Comparison of ENCODE assay signal across 11 cellular contexts in the genomic region with DNA sequence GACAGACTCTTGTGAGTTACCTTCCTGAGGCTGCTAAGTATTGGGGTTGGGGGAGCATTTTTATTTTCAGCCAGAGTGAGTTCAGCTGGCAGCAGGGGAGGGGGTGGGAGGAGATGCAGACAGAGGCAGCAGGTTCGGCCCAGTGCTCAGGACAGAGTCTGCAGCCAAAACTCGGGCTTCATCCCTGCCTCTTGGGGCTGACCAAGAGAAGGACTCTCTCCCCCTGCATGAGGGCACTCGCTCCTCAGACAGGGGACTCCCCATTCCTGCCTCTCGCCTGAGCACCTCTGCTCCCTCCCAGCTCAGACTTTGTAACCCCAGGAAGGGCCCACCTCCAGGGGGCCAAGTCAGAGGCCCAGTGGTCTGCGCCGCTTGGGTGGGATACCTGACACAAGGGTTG. TPM values are rescaled to one million over a fixed set of nuclear protein-coding genes. Genes with fewer than 3 reads are reported as not detected.
DNase-seq lines count a peak whose midpoint lies in the region; ATAC-seq and TF ChIP-seq lines count a peak whose summit lies in the region.
"Had no signal": no experiment of that assay in that cellular context is flagged by ENCODE, and none has a peak within 500 bp of the region (broad histone marks: within the 10 kb centered on the region; RNA-seq: fewer than 3 reads in every experiment).

No MANE protein-coding gene starts in this region.

- no peak for ATAC-seq in activated naive CD8-positive, alpha-beta T cell treated with anti-CD3 and anti-CD28 coated beads, Interleukin-2, amount 50 U/mL, for 24 hours
- ATAC-seq in natural killer cell treated with Interleukin-12 subunit alpha and Interleukin-12 subunit beta and Interleukin-15 and Interleukin-18, amount 100 ng/mL, for 72 hours = no peak
- ATAC-seq: mucosa of descending colon had no signal

- H3K9me2 ChIP-seq in GM23248 (ENCODE audit: insufficient read depth) = no peaks in the 10 kb centered on the region

- WGBS in GM23248 (ENCODE audit: low coverage in 1 of 2, low lambda C conversion rate in 2 of 2, missing lambda C conversion rate in 2 of 2), 2 experiments = 87 to 94% methylated on average over 6 of the region's 6 CpGs

- 0 out of 2 replicates have a peak, but pooled peaks cover 5% of the 10 kb centered on the region for H4K20me1 ChIP-seq in GM23248 (ENCODE audit: insufficient read depth)

- peaks cover 33% of the 10 kb centered on the region for H3K79me2 ChIP-seq in GM23248 (ENCODE audit: insufficient read depth)

- no peak for DNase-seq in Calu3
- DNase-seq in activated naive CD8-positive, alpha-beta T cell treated with anti-CD3 and anti-CD28 coated beads, Interleukin-2, amount 50 U/mL, for 24 hours = no peak
- DNase-seq in natural killer cell treated with Interleukin-12 subunit alpha and Interleukin-12 subunit beta and Interleukin-15 and Interleukin-18, amount 100 ng/mL, for 72 hours (ENCODE audit: low spot score) = no peak
- DNase-seq in GM23248 = no peak
- no peak for DNase-seq in COLO829 (ENCODE audit: low spot score)
- no peak for DNase-seq in CD1c-positive myeloid dendritic cell (ENCODE audit: extremely low spot score)
- DNase-seq in NCI-H1417 treated with DMSO at 0.1 percent for 48 hours (lab: John Stamatoyannopoulos, UW) = no peak
- DNase-seq: NCI-H446 treated with DMSO at 0.1 percent for 48 hours had no signal

- no peak overlapping the region for H3K4me3 ChIP-seq in GM23248
- H3K4me3 ChIP-seq: mucosa of descending colon had no signal

- intact Hi-C loops in Calu3 (cut with micrococcal nuclease; ENCODE audit: unreplicated experiment) = no loop called here

- no peaks in the 10 kb centered on the region for H3K27me3 ChIP-seq in GM23248 (replicated peaks; ENCODE audit: insufficient read depth)
- H3K27me3 ChIP-seq: SJSA1 had no signal

- TF ChIP-seq CTCF in 22Rv1 (IDR thresholded peaks at IDR 0.05) (no peak), Calu3 (IDR thresholded peaks at IDR 0.05; ENCODE audit: unreplicated experiment) (no peak)

- no peak overlapping the region for H3K4me2 ChIP-seq in GM23248 (ENCODE audit: unreplicated experiment)

- H3K9me3 Mint-ChIP-seq in Calu3 (ENCODE audit: low read depth, unreplicated experiment) = no peaks in the 10 kb centered on the region
- no peaks in the 10 kb centered on the region for H3K9me3 Mint-ChIP-seq in activated naive CD8-positive, alpha-beta T cell treated with anti-CD3 and anti-CD28 coated beads, Interleukin-2, amount 50 U/mL, for 24 hours
- no peaks in the 10 kb centered on the region for H3K9me3 Mint-ChIP-seq in natural killer cell treated with Interleukin-12 subunit alpha and Interleukin-12 subunit beta and Interleukin-15 and Interleukin-18, amount 100 ng/mL, for 72 hours

- H3K4me3 Mint-ChIP-seq in Calu3 (ENCODE audit: low read depth, unreplicated experiment) = peak overlapping the region; percentile 81
- peak overlapping the region; percentile 68 for H3K4me3 Mint-ChIP-seq in activated naive CD8-positive, alpha-beta T cell treated with anti-CD3 and anti-CD28 coated beads, Interleukin-2, amount 50 U/mL, for 24 hours
- H3K4me3 Mint-ChIP-seq in natural killer cell treated with Interleukin-12 subunit alpha and Interleukin-12 subunit beta and Interleukin-15 and Interleukin-18, amount 100 ng/mL, for 72 hours = peak overlapping the region; percentile 69

- in situ Hi-C loops in GM23248 (cut with MboI) = no loop called here

- H3K9me3 ChIP-seq in GM23248 (ENCODE audit: low read depth) = no peaks in the 10 kb centered on the region
- H3K9me3 ChIP-seq: mucosa of descending colon had no signal

- H3K9ac ChIP-seq in GM23248 = no peak overlapping the region

- BruUV-seq in Calu3 (replicated peaks; lab: Mats Ljungman, UMichigan) = no TSS peak

- H3K4me1 ChIP-seq in GM23248 (ENCODE audit: insufficient read depth) = peaks cover 19% of the 10 kb centered on the region

- H3K36me3 ChIP-seq in GM23248 (ENCODE audit: low read depth) = no peaks in the 10 kb centered on the region

- CTCF ChIA-PET in Calu3 (lab: Charles Lee) = no interaction called here

- no peak overlapping the region for H3K27ac Mint-ChIP-seq in Calu3 (ENCODE audit: unreplicated experiment)
- H3K27ac Mint-ChIP-seq in activated naive CD8-positive, alpha-beta T cell treated with anti-CD3 and anti-CD28 coated beads, Interleukin-2, amount 50 U/mL, for 24 hours = no peak overlapping the region
- H3K27ac Mint-ChIP-seq in natural killer cell treated with Interleukin-12 subunit alpha and Interleukin-12 subunit beta and Interleukin-15 and Interleukin-18, amount 100 ng/mL, for 72 hours = peak overlapping the region; percentile 47 to 56

- peaks cover 34% of the 10 kb centered on the region for H3K36me3 Mint-ChIP-seq in Calu3 (ENCODE audit: insufficient read depth, unreplicated experiment)
- no peaks in the 10 kb centered on the region for H3K36me3 Mint-ChIP-seq in activated naive CD8-positive, alpha-beta T cell treated with anti-CD3 and anti-CD28 coated beads, Interleukin-2, amount 50 U/mL, for 24 hours (ENCODE audit: low read depth)
- H3K36me3 Mint-ChIP-seq in natural killer cell treated with Interleukin-12 subunit alpha and Interleukin-12 subunit beta and Interleukin-15 and Interleukin-18, amount 100 ng/mL, for 72 hours = no peaks in the 10 kb centered on the region

- peaks cover 21% of the 10 kb centered on the region for H3F3A ChIP-seq in GM23248 (ENCODE audit: insufficient read depth)

- H3K27ac ChIP-seq in 22Rv1 (peak overlapping the region; percentile 98), GM23248 (no peak overlapping the region)
- H3K27ac ChIP-seq: SJSA1 had no signal

- peaks cover 40% of the 10 kb centered on the region for H3K4me1 Mint-ChIP-seq in Calu3 (ENCODE audit: low read depth, unreplicated experiment)
- peaks cover 29% of the 10 kb centered on the region for H3K4me1 Mint-ChIP-seq in activated naive CD8-positive, alpha-beta T cell treated with anti-CD3 and anti-CD28 coated beads, Interleukin-2, amount 50 U/mL, for 24 hours
- peaks cover 17 to 21% of the 10 kb centered on the region in 2 donors for H3K4me1 Mint-ChIP-seq in natural killer cell treated with Interleukin-12 subunit alpha and Interleukin-12 subunit beta and Interleukin-15 and Interleukin-18, amount 100 ng/mL, for 72 hours (ENCODE audit: low read depth in 2 of 2)

- no peaks in the 10 kb centered on the region for H3K27me3 Mint-ChIP-seq in Calu3 (ENCODE audit: unreplicated experiment)
- peaks cover 7% of the 10 kb centered on the region for H3K27me3 Mint-ChIP-seq in activated naive CD8-positive, alpha-beta T cell treated with anti-CD3 and anti-CD28 coated beads, Interleukin-2, amount 50 U/mL, for 24 hours
- no peaks in the 10 kb centered on the region for H3K27me3 Mint-ChIP-seq in natural killer cell treated with Interleukin-12 subunit alpha and Interleukin-12 subunit beta and Interleukin-15 and Interleukin-18, amount 100 ng/mL, for 72 hours

- H2AFZ ChIP-seq in GM23248 = no peak overlapping the region

RNA-seq across cellular contexts. Expression of a gene that starts 1.1 kb away (rescaled TPM):
- 118 and 120 TPM in 2 replicates for total RNA-seq in Calu3 (2022)
- 100 to 1,000 TPM; 128 to 229 TPM for total RNA-seq in natural killer cell treated with Interleukin-12 subunit alpha and Interleukin-12 subunit beta and Interleukin-15 and Interleukin-18, amount 100 ng/mL, for 72 hours
- 154 and 164 TPM in 2 replicates for total RNA-seq in GM23248 (2014; rRNA removed; shearing (Covaris generic))
- 16.9 and 17.9 TPM in 2 replicates for polyA plus RNA-seq in GM23248 (2016; fragmentation: Nextera tagmentation; extraction: Ambion mirVana)

RNA-seq across cellular contexts. Expression of a gene that starts 4.2 kb away (rescaled TPM):
- 11.8 and 13.9 TPM in 2 replicates for total RNA-seq in Calu3 (2022)
- 1 to 10 TPM; 1.3 to 3.0 TPM for total RNA-seq in natural killer cell treated with Interleukin-12 subunit alpha and Interleukin-12 subunit beta and Interleukin-15 and Interleukin-18, amount 100 ng/mL, for 72 hours
- total RNA-seq in GM23248 (2014; rRNA removed; shearing (Covaris generic)) = 2.4 and 6.2 TPM in 2 replicates
- polyA plus RNA-seq in GM23248 (2016; fragmentation: Nextera tagmentation; extraction: Ambion mirVana) = 0.56 and 0.75 TPM in 2 replicates

RNA-seq across cellular contexts. Expression of a gene that starts 43.7 kb away (rescaled TPM):
- total RNA-seq in Calu3 (2022) = 72.3 and 73.3 TPM in 2 replicates
- 100 to 1,000 TPM in 1 of 2 donors, 10 to 100 TPM in 1; 74.5 to 157 TPM for total RNA-seq in natural killer cell treated with Interleukin-12 subunit alpha and Interleukin-12 subunit beta and Interleukin-15 and Interleukin-18, amount 100 ng/mL, for 72 hours
- 148 and 174 TPM in 2 replicates for total RNA-seq in GM23248 (2014; rRNA removed; shearing (Covaris generic))
- polyA plus RNA-seq in GM23248 (2016; fragmentation: Nextera tagmentation; extraction: Ambion mirVana) = 132 and 141 TPM in 2 replicates

Comparison
In these comparisons a context has a peak if more than half of its experiments do, and no peak if none do; other contexts are left out.
1. H3K27ac Mint-ChIP-seq: peak in natural killer cell treated with Interleukin-12 subunit alpha and Interleukin-12 subunit beta and Interleukin-15 and Interleukin-18, amount 100 ng/mL, for 72 hours (2 of 2); none in Calu3 (single experiment) and activated naive CD8-positive, alpha-beta T cell treated with anti-CD3 and anti-CD28 coated beads, Interleukin-2, amount 50 U/mL, for 24 hours (single experiment).
2. Peak in every context shown above with its lines, with median percentiles within 50 percentile points of each other: H3K4me3 Mint-ChIP-seq.